7 cellular contexts compared by ENCODE assay signal in the genomic region with DNA sequence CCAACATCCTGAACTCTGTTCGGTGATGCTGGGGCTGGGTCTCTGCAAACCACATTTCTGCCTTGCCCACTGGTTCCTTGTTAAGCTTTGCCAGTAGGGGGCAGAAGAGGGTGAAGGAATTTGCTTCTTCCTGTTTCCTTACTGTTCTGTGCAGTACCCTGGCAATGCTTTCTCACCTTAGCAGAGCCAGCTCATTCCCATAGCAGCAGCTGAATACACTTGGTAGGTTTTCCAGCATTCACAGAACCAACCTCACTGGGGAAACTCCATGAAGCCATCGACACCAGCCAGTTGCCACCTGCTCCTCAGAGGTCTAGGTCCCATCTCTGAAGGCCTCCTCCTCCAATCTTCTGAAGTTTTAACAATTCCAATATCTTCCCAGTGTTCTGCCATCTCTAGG.
DNase-seq lines count a peak whose midpoint lies in the region; ATAC-seq and TF ChIP-seq lines count a peak whose summit lies in the region.

No MANE protein-coding gene starts in this region.

- no peaks in the 10 kb centered on the region for H3K36me3 Mint-ChIP-seq in activated CD8-positive, alpha-beta T cell treated with anti-CD3 and anti-CD28 coated beads, Interleukin-2, amount 10 ng/mL, durations not matched to agents 7 days and 5 days (ENCODE audit: low read depth)
- no peaks in the 10 kb centered on the region for H3K36me3 Mint-ChIP-seq in activated T-cell treated with anti-CD3 and anti-CD28 coated beads, Interleukin-2, amount 50 U/mL, for 24 hours (ENCODE audit: low read depth)

- DNase-seq in GM12864 (ENCODE audit: low read depth) (peak; percentile 33), Karpas-422 (peak; percentile 86), mesendoderm (peak; percentile 84), RWPE1 (ENCODE audit: low spot score) (no peak)
- DNase-seq in activated CD8-positive, alpha-beta T cell treated with anti-CD3 and anti-CD28 coated beads, Interleukin-2, amount 10 ng/mL, durations not matched to agents 7 days and 5 days = peak; percentile 21
- no peak for DNase-seq in activated T-cell treated with anti-CD3 and anti-CD28 coated beads, Interleukin-2, amount 50 U/mL, for 24 hours

- no peak overlapping the region for H2BK120ac ChIP-seq in mesendoderm (ENCODE audit: low read depth, low read length)

- H3K9me3 ChIP-seq in Karpas-422 (ENCODE audit: low read length) = no peaks in the 10 kb centered on the region

- H3K27ac ChIP-seq in Karpas-422 (ENCODE audit: low read length) (peak overlapping the region; percentile 91), mesendoderm (ENCODE audit: low read depth, low read length) (no peak overlapping the region), RWPE1 (no peak overlapping the region)

- H4K8ac ChIP-seq in mesendoderm (ENCODE audit: low read depth, low read length) = no peak overlapping the region

- no peak overlapping the region for H3K56ac ChIP-seq in mesendoderm (ENCODE audit: low read length)

- no peaks in the 10 kb centered on the region for H3K27me3 Mint-ChIP-seq in activated CD8-positive, alpha-beta T cell treated with anti-CD3 and anti-CD28 coated beads, Interleukin-2, amount 10 ng/mL, durations not matched to agents 7 days and 5 days (ENCODE audit: low read depth)
- peaks cover 4% of the 10 kb centered on the region for H3K27me3 Mint-ChIP-seq in activated T-cell treated with anti-CD3 and anti-CD28 coated beads, Interleukin-2, amount 50 U/mL, for 24 hours

- H4K20me1 ChIP-seq in Karpas-422 (ENCODE audit: insufficient read depth, low read depth, low read length) = no peaks in the 10 kb centered on the region

- no peak overlapping the region for H3K23ac ChIP-seq in mesendoderm (ENCODE audit: low read length)

- no peak overlapping the region for H3K4me3 Mint-ChIP-seq in activated CD8-positive, alpha-beta T cell treated with anti-CD3 and anti-CD28 coated beads, Interleukin-2, amount 10 ng/mL, durations not matched to agents 7 days and 5 days
- H3K4me3 Mint-ChIP-seq in activated T-cell treated with anti-CD3 and anti-CD28 coated beads, Interleukin-2, amount 50 U/mL, for 24 hours = no peak overlapping the region

- H3K79me2 ChIP-seq in Karpas-422 (ENCODE audit: low read length) (no peaks in the 10 kb centered on the region), mesendoderm (ENCODE audit: control insufficient read depth, insufficient read depth, low read length) (no peaks in the 10 kb centered on the region)

- CTCF ChIA-PET in activated CD8-positive, alpha-beta T cell treated with anti-CD3 and anti-CD28 coated beads, Interleukin-2, amount 10 ng/mL, durations not matched to agents 7 days and 5 days (lab: Charles Lee) = no interaction called here
- CTCF ChIA-PET in RWPE1 (lab: Yijun Ruan, JAX) = no interaction called here

- H3K27me3 ChIP-seq in Karpas-422 (ENCODE audit: low read length) = no peaks in the 10 kb centered on the region
- no peaks in the 10 kb centered on the region for H3K27me3 ChIP-seq in mesendoderm (ENCODE audit: insufficient read depth, low read length, poor library complexity)

- H3K18ac ChIP-seq in mesendoderm (ENCODE audit: low read length) = no peak overlapping the region

- WGBS in mesendoderm (ENCODE audit: extremely low coverage, insufficient coverage, low lambda C conversion rate) = no CpG with 5 or more reads among the region's 2 CpGs

- H3K36me3 ChIP-seq in Karpas-422 (ENCODE audit: insufficient read depth, low read length) (no peaks in the 10 kb centered on the region), mesendoderm (ENCODE audit: control insufficient read depth, insufficient read depth, low read length) (no peaks in the 10 kb centered on the region)

- H3K9ac ChIP-seq in Karpas-422 (ENCODE audit: low read length) = peak overlapping the region; percentile 55
- H3K9ac ChIP-seq in mesendoderm (ENCODE audit: low read length) = no peak overlapping the region

- H2AFZ ChIP-seq in Karpas-422 (ENCODE audit: low read length) = peak overlapping the region; percentile 74

- no peaks in the 10 kb centered on the region for H3K79me1 ChIP-seq in mesendoderm (ENCODE audit: low read length)

- H3K4me2 ChIP-seq in Karpas-422 (ENCODE audit: low read depth, low read length, poor library complexity, severe bottlenecking) (peak overlapping the region; percentile 63), mesendoderm (ENCODE audit: low read length) (no peak overlapping the region)

- H2BK15ac ChIP-seq in mesendoderm (replicated peaks; ENCODE audit: low read depth) = no peak overlapping the region

- no peak overlapping the region for H4K5ac ChIP-seq in mesendoderm (ENCODE audit: low read length)

- TF ChIP-seq CTCF in GM12864 (IDR thresholded peaks at IDR 0.05; ENCODE audit: low read depth, low read length, missing control alignments) = peak; percentile 86
- TF ChIP-seq CTCF in RWPE1 (conservative IDR thresholded peaks at IDR 0.05; ENCODE audit: low read depth) = no peak

- H3K4me3 ChIP-seq in GM12864 (ENCODE audit: low read depth, low read length) = no peak overlapping the region
- H3K4me3 ChIP-seq in Karpas-422 (ENCODE audit: low read length) = peak overlapping the region; percentile 16; the same call in 1 of the 2 replicates
- no peak overlapping the region for H3K4me3 ChIP-seq in mesendoderm (ENCODE audit: low read length)

- H3K4me1 Mint-ChIP-seq in activated CD8-positive, alpha-beta T cell treated with anti-CD3 and anti-CD28 coated beads, Interleukin-2, amount 10 ng/mL, durations not matched to agents 7 days and 5 days (ENCODE audit: low read depth) = no peaks in the 10 kb centered on the region
- H3K4me1 Mint-ChIP-seq in activated T-cell treated with anti-CD3 and anti-CD28 coated beads, Interleukin-2, amount 50 U/mL, for 24 hours (ENCODE audit: low read depth) = no peaks in the 10 kb centered on the region

- no peak overlapping the region for H3K27ac Mint-ChIP-seq in activated CD8-positive, alpha-beta T cell treated with anti-CD3 and anti-CD28 coated beads, Interleukin-2, amount 10 ng/mL, durations not matched to agents 7 days and 5 days
- H3K27ac Mint-ChIP-seq in activated T-cell treated with anti-CD3 and anti-CD28 coated beads, Interleukin-2, amount 50 U/mL, for 24 hours = no peak overlapping the region

- H3K9me2 ChIP-seq in Karpas-422 (replicated peaks; ENCODE audit: insufficient read depth, low read length) = no peaks in the 10 kb centered on the region

- peak; percentile 35 for ATAC-seq in GM21515 (IDR thresholded peaks at IDR 0.05; ENCODE audit: unreplicated experiment)
- no peak for ATAC-seq in activated CD8-positive, alpha-beta T cell treated with anti-CD3 and anti-CD28 coated beads, Interleukin-2, amount 10 ng/mL, durations not matched to agents 7 days and 5 days

- POLR2A ChIA-PET in activated CD8-positive, alpha-beta T cell treated with anti-CD3 and anti-CD28 coated beads, Interleukin-2, amount 10 ng/mL, durations not matched to agents 7 days and 5 days (lab: Charles Lee) = no interaction called here
- POLR2A ChIA-PET in RWPE1 (lab: Yijun Ruan, JAX; ENCODE audit: low non-redundant PET) = no interaction called here

- H2AK5ac ChIP-seq in mesendoderm (ENCODE audit: low read length) = no peak overlapping the region

- no peaks in the 10 kb centered on the region for H3K9me3 Mint-ChIP-seq in activated CD8-positive, alpha-beta T cell treated with anti-CD3 and anti-CD28 coated beads, Interleukin-2, amount 10 ng/mL, durations not matched to agents 7 days and 5 days (ENCODE audit: insufficient read depth)
- no peaks in the 10 kb centered on the region for H3K9me3 Mint-ChIP-seq in activated T-cell treated with anti-CD3 and anti-CD28 coated beads, Interleukin-2, amount 50 U/mL, for 24 hours

- H3K4me1 ChIP-seq in Karpas-422 (ENCODE audit: low read length) (peaks cover 83% of the 10 kb centered on the region), mesendoderm (ENCODE audit: control insufficient read depth, low read depth, low read length) (no peaks in the 10 kb centered on the region)

- H3K4ac ChIP-seq in mesendoderm (ENCODE audit: low read depth, low read length) = no peak overlapping the region

- H2BK5ac ChIP-seq in mesendoderm (ENCODE audit: low read length) = no peak overlapping the region

Comparison
In these comparisons a context has a peak if more than half of its experiments do, and no peak if none do; other contexts are left out.
1. DNase-seq: peak in GM12864 (single experiment), Karpas-422 (single experiment), activated CD8-positive, alpha-beta T cell treated with anti-CD3 and anti-CD28 coated beads, Interleukin-2, amount 10 ng/mL, durations not matched to agents 7 days and 5 days (single experiment) and mesendoderm (single experiment); none in RWPE1 (single experiment) and activated T-cell treated with anti-CD3 and anti-CD28 coated beads, Interleukin-2, amount 50 U/mL, for 24 hours (single experiment).